8 cellular contexts compared by ENCODE assay signal in genomic region chr11:62922653-62923371, GRCh38. TPM values are rescaled to one million over a fixed set of nuclear protein-coding genes. Genes with fewer than 3 reads are reported as not detected.
DNase-seq lines count a peak whose midpoint lies in the region; ATAC-seq and TF ChIP-seq lines count a peak whose summit lies in the region.

No MANE protein-coding gene starts in this region.

- in situ Hi-C loops in GM23248 (cut with MboI) = no loop called here

- H3K9me3 Mint-ChIP-seq in activated naive CD4-positive, alpha-beta T cell treated with anti-CD3 and anti-CD28 coated beads, Interleukin-2, amount 10 ng/mL, durations not matched to agents 7 days and 5 days = no peaks in the 10 kb centered on the region

- no peaks in the 10 kb centered on the region for H3K4me1 ChIP-seq in GM23248 (ENCODE audit: insufficient read depth)

- H3K9ac ChIP-seq in GM23248 = no peak overlapping the region

- H3K27me3 Mint-ChIP-seq in activated naive CD4-positive, alpha-beta T cell treated with anti-CD3 and anti-CD28 coated beads, Interleukin-2, amount 10 ng/mL, durations not matched to agents 7 days and 5 days = peaks cover 100% of the 10 kb centered on the region

- H4K20me1 ChIP-seq in GM23248 (ENCODE audit: insufficient read depth) = no peaks in the 10 kb centered on the region

- CTCF ChIA-PET in activated naive CD4-positive, alpha-beta T cell treated with anti-CD3 and anti-CD28 coated beads, Interleukin-2, amount 10 ng/mL, durations not matched to agents 7 days and 5 days (lab: Charles Lee) = interaction anchor here (0.7 to 4.9 kb wide), 2 partner anchors 16 to 100 kb away, joined by 3 to 23 read pairs; no protein-coding TSS in a partner anchor

- no peaks in the 10 kb centered on the region for H3K9me3 ChIP-seq in GM23248 (ENCODE audit: low read depth)

- ATAC-seq in left lobe of liver = peak; percentile 36
- no peak for ATAC-seq in sciatic nerve
- no peak for ATAC-seq in HG03378 (IDR thresholded peaks at IDR 0.05; ENCODE audit: unreplicated experiment)
- ATAC-seq in HG02798 (IDR thresholded peaks at IDR 0.05; ENCODE audit: poor library complexity, unreplicated experiment) = no peak

- peaks cover 2% of the 10 kb centered on the region for H3K36me3 Mint-ChIP-seq in activated naive CD4-positive, alpha-beta T cell treated with anti-CD3 and anti-CD28 coated beads, Interleukin-2, amount 10 ng/mL, durations not matched to agents 7 days and 5 days

- H3F3A ChIP-seq in GM23248 (ENCODE audit: insufficient read depth) = no peaks in the 10 kb centered on the region

- H3K4me3 ChIP-seq in GM23248 = peak overlapping the region; percentile 54; the same call in 1 of the 2 replicates

- intact Hi-C loops in sciatic nerve (cut with DNase I) = no loop called here

- H3K36me3 ChIP-seq in GM23248 (ENCODE audit: low read depth) = no peaks in the 10 kb centered on the region

- H3K9me2 ChIP-seq in GM23248 (ENCODE audit: insufficient read depth) = no peaks in the 10 kb centered on the region

- H3K27ac ChIP-seq in 22Rv1 (peak overlapping the region; percentile 82), GM23248 (no peak overlapping the region)

- 21 to 24% methylated on average over 21 to 22 of the region's 22 CpGs for WGBS in GM23248 (ENCODE audit: low coverage in 1 of 2, low lambda C conversion rate in 2 of 2, missing lambda C conversion rate in 2 of 2), 2 experiments

- H3K4me1 Mint-ChIP-seq in activated naive CD4-positive, alpha-beta T cell treated with anti-CD3 and anti-CD28 coated beads, Interleukin-2, amount 10 ng/mL, durations not matched to agents 7 days and 5 days = peaks cover 23% of the 10 kb centered on the region

- no peaks in the 10 kb centered on the region for H3K79me2 ChIP-seq in GM23248 (ENCODE audit: insufficient read depth)

- TF ChIP-seq CTCF in 22Rv1 (IDR thresholded peaks at IDR 0.05) = peak; percentile 82

- H3K27ac Mint-ChIP-seq in activated naive CD4-positive, alpha-beta T cell treated with anti-CD3 and anti-CD28 coated beads, Interleukin-2, amount 10 ng/mL, durations not matched to agents 7 days and 5 days = no peak overlapping the region

- peaks cover 10% of the 10 kb centered on the region for H3K27me3 ChIP-seq in GM23248 (replicated peaks; ENCODE audit: insufficient read depth)

- peak overlapping the region; percentile 67 for H3K4me2 ChIP-seq in GM23248 (ENCODE audit: unreplicated experiment)

- DNase-seq in GM23248 (peak; percentile 68), left lobe of liver (ENCODE audit: low spot score) (no peak), sciatic nerve (ENCODE audit: low spot score) (no peak), NCI-H1092 treated with DMSO at 0.1 percent for 48 hours (lab: John Stamatoyannopoulos, UW) (no peak)
- DNase-seq in activated naive CD4-positive, alpha-beta T cell treated with anti-CD3 and anti-CD28 coated beads, Interleukin-2, amount 10 ng/mL, durations not matched to agents 7 days and 5 days = peak; percentile 29

- H3K4me3 Mint-ChIP-seq in activated naive CD4-positive, alpha-beta T cell treated with anti-CD3 and anti-CD28 coated beads, Interleukin-2, amount 10 ng/mL, durations not matched to agents 7 days and 5 days = no peak overlapping the region

- peak overlapping the region; percentile 55; the same call in 1 of the 2 replicates for H2AFZ ChIP-seq in GM23248

RNA-seq across cellular contexts. Expression of gene CHRM1, which starts 1.6 kb away (rescaled TPM):
- not detected in 2 replicates for total RNA-seq in GM23248 (2014; rRNA removed; shearing (Covaris generic))
- not detected in 2 replicates for polyA plus RNA-seq in GM23248 (2016; fragmentation: Nextera tagmentation; extraction: Ambion mirVana)
- total RNA-seq in left lobe of liver = not detected
- not detected for total RNA-seq in sciatic nerve

RNA-seq across cellular contexts. Expression of gene SLC3A2, which starts 42.1 kb away (rescaled TPM):
- 290 and 301 TPM in 2 replicates for total RNA-seq in GM23248 (2014; rRNA removed; shearing (Covaris generic))
- 310 and 319 TPM in 2 replicates for polyA plus RNA-seq in GM23248 (2016; fragmentation: Nextera tagmentation; extraction: Ambion mirVana)
- 64.8 TPM for total RNA-seq in left lobe of liver
- total RNA-seq in sciatic nerve = 102 TPM

Comparison
In these comparisons a context has a peak if more than half of its experiments do, and no peak if none do; other contexts are left out.
1. DNase-seq: peak in GM23248 (single experiment) and activated naive CD4-positive, alpha-beta T cell treated with anti-CD3 and anti-CD28 coated beads, Interleukin-2, amount 10 ng/mL, durations not matched to agents 7 days and 5 days (single experiment); none in left lobe of liver (single experiment), sciatic nerve (single experiment) and NCI-H1092 treated with DMSO at 0.1 percent for 48 hours (single experiment).